In the genomic region with DNA sequence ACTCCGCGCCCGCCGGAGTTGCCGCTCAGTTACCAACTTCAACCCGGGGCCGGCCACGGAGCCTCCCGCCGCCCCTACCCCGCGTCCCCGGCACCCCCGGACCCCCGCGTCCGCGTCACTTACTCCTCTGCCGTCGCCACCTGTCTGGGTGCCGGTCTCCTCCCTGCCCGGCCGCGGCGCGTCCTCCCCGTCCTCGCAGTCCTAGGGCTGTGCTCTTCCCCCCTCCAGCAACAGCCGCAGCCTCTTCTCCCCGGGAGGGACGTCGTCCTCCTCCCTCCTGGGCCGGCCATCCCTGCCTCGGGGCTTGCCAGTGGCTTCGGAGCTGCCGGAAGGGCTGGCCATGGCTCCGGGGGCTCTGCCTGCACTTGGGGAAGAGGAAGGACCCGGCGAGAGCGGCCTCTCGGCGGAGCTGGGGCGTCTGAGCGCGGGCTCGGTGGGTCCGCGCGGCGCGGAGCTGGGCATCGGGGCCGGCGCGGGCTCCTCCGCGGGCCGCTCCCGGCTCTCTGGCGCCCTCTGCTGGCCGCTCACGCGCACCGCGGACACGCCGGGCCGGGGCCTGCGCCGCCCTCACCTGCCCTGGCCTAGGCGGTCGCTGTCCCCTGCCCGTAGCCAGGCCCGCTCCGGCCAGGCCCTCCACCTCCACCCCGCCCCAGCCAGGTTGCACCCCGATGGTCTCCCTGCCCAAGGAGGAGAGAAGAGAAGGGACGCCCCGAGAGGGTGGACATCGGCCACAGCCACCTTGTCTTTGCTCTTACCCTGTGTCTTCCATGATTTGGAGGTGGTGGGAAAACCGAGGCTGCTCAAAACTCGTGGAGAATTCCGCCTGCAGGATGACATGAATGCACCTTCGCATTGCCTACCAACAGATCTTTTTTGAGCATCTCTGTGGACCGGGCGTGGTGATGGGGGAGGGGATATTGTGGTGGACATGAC, we compare ENCODE assay signal across 8 cellular contexts. TPM values are rescaled to one million over a fixed set of nuclear protein-coding genes. Genes with fewer than 3 reads are reported as not detected.
DNase-seq lines count a peak whose midpoint lies in the region; ATAC-seq and TF ChIP-seq lines count a peak whose summit lies in the region.
"Not testable (repeated sequence)": the region's sequence is repeated elsewhere in the genome, so short reads cannot be mapped to it uniquely, and the experiment has no call there.

No MANE protein-coding gene starts in this region.

- not testable (repeated sequence) for H3K27ac ChIP-seq in esophagus (ENCODE audit: low read depth in 2 of 2, low read length in 1 of 2); lower lobe of right lung; aorta (ENCODE audit: low read depth in 1 of 2, low read length in 2 of 2)

- not testable (repeated sequence) for H3K27me3 ChIP-seq in GM06990 (replicated peaks; ENCODE audit: control insufficient read depth, insufficient read depth, low read length); esophagus (ENCODE audit: control insufficient read depth in 1 of 2, insufficient read depth in 2 of 2, low read length in 2 of 2); lower lobe of right lung (ENCODE audit: low read depth); aorta (ENCODE audit: control insufficient read depth in 1 of 2, insufficient read depth in 2 of 2, low read length in 1 of 2)

- DNase-seq in GM06990 (ENCODE audit: extremely low read depth, insufficient read length) (peak; percentile 43), NCI-H1092 (lab: John Stamatoyannopoulos, UW) (peak; percentile 24), T-helper 1 cell (peak; percentile 27 to 67 (median 46)), lower lobe of right lung (peak; percentile 68), aorta (peak; percentile 56 to 87)
- DNase-seq in activated effector memory CD4-positive, alpha-beta T cell treated with Interleukin-2 at 50 U/mL for 16 hours = peak; percentile 59
- peak; percentile 69 for DNase-seq in stimulated activated CD4-positive, alpha-beta T cell treated with anti-CD3 and anti-CD28 coated beads, Interleukin-15, amount 100 ng/mL, for 24 hours

- ATAC-seq in lower lobe of right lung = peak in 1 of 2 donors; percentile 60
- not testable (repeated sequence) for ATAC-seq in aorta (ENCODE audit: low FRiP score)

- not testable (repeated sequence) for H3K9me3 ChIP-seq in esophagus (ENCODE audit: control insufficient read depth in 2 of 2, insufficient read depth in 1 of 2, low read depth in 1 of 2, low read length in 1 of 2); lower lobe of right lung; aorta (ENCODE audit: control insufficient read depth, low read length)

- not testable (repeated sequence) for H3K4me1 ChIP-seq in esophagus (ENCODE audit: control insufficient read depth in 2 of 2, insufficient read depth in 2 of 2, low read length in 1 of 2); lower lobe of right lung; aorta (ENCODE audit: control insufficient read depth in 1 of 2, insufficient read depth in 2 of 2, low read length in 2 of 2)

- intact Hi-C loops in lower lobe of right lung (cut with DNase I) = not testable (repeated sequence)
- intact Hi-C loops in aorta (cut with DNase I) = loop anchor here in 1 of 2 donors (10.0 kb wide), 1 partner anchor 58 kb away; no protein-coding TSS in a partner anchor

- WGBS in esophagus, 2 donors = 4 to 9% methylated on average over 28 to 83 of the region's 86 CpGs
- WGBS in aorta, 2 donors = 4 to 9% methylated on average over 33 to 80 of the region's 86 CpGs

- not testable (repeated sequence) for TF ChIP-seq CTCF in GM06990 (IDR thresholded peaks at IDR 0.05; ENCODE audit: insufficient read depth, low read length, poor library complexity, severe bottlenecking)
- TF ChIP-seq CTCF in lower lobe of right lung (IDR thresholded peaks at IDR 0.05) = peak; percentile 55

- H3K4me3 ChIP-seq in GM06990 (replicated peaks; ENCODE audit: low read depth, low read length) = 0 out of 2 replicates have a peak overlapping the region, but pooled peaks have one; percentile 14
- H3K4me3 ChIP-seq in esophagus (ENCODE audit: low read depth in 1 of 2, low read length in 2 of 2) = peak overlapping the region; percentile 33 to 50
- H3K4me3 ChIP-seq in lower lobe of right lung = peak overlapping the region; percentile 49
- H3K4me3 ChIP-seq in aorta (ENCODE audit: low read length in 2 of 2) = peak overlapping the region; percentile 12 to 21

- not testable (repeated sequence) for H3K36me3 ChIP-seq in GM06990 (ENCODE audit: control insufficient read depth, insufficient read depth, low read length); esophagus (ENCODE audit: control insufficient read depth in 2 of 2, insufficient read depth in 2 of 2, low read length in 1 of 2); lower lobe of right lung; aorta (ENCODE audit: control insufficient read depth in 1 of 2, insufficient read depth in 2 of 2, low read length in 1 of 2)

RNA-seq across cellular contexts. Expression of gene TRH, which starts 28.4 kb away (rescaled TPM):
- polyA plus RNA-seq in esophagus (not detected), aorta (not detected)
- total RNA-seq in lower lobe of right lung (not detected), aorta (not detected)
